ENCODE assay signal across 23 cellular contexts in genomic region chr16:27361987-27362386, GRCh38. TPM values are rescaled to one million over a fixed set of nuclear protein-coding genes. Genes with fewer than 3 reads are reported as not detected.
DNase-seq lines count a peak whose midpoint lies in the region; ATAC-seq and TF ChIP-seq lines count a peak whose summit lies in the region.
"Had no signal": no experiment of that assay in that cellular context is flagged by ENCODE, and none has a peak within 500 bp of the region (broad histone marks: within the 10 kb centered on the region; RNA-seq: fewer than 3 reads in every experiment).

No MANE protein-coding gene starts in this region.

- H3K27me3 Mint-ChIP-seq in CD4-positive, alpha-beta T cell, result no peaks in the 10 kb centered on the region
- no peaks in the 10 kb centered on the region for H3K27me3 Mint-ChIP-seq in activated CD8-positive, alpha-beta T cell treated with anti-CD3 and anti-CD28 coated beads for 36 hours
- H3K27me3 Mint-ChIP-seq in chondrocyte (ENCODE audit: low read depth), result no peaks in the 10 kb centered on the region
- H3K27me3 Mint-ChIP-seq: stimulated activated memory B cell treated with anti-CD40 and anti-IgM and Interleukin-4, amounts not matched to agents 10 μg/mL and 1 μg/mL and 100 μg/mL, for 72 hours had no signal

- no peaks in the 10 kb centered on the region for H3K9me3 Mint-ChIP-seq in CD4-positive, alpha-beta T cell
- peaks cover 11% of the 10 kb centered on the region for H3K9me3 Mint-ChIP-seq in activated CD8-positive, alpha-beta T cell treated with anti-CD3 and anti-CD28 coated beads for 36 hours
- H3K9me3 Mint-ChIP-seq in chondrocyte (ENCODE audit: low read depth), result no peaks in the 10 kb centered on the region

- H3K9me2 ChIP-seq in SK-N-SH (no peaks in the 10 kb centered on the region), OCI-LY7 (ENCODE audit: insufficient read depth, low read length) (no peaks in the 10 kb centered on the region)

- WGBS in SK-N-SH (ENCODE audit: low lambda C conversion rate), result 67% methylated on average over 3 of the region's 3 CpGs

- peak overlapping the region; percentile 73 for H3K27ac Mint-ChIP-seq in CD4-positive, alpha-beta T cell
- H3K27ac Mint-ChIP-seq in activated CD8-positive, alpha-beta T cell treated with anti-CD3 and anti-CD28 coated beads for 36 hours, result peak overlapping the region; percentile 65
- H3K27ac Mint-ChIP-seq in chondrocyte (ENCODE audit: unreplicated experiment), result no peak overlapping the region
- H3K27ac Mint-ChIP-seq: stimulated activated memory B cell treated with anti-CD40 and anti-IgM and Interleukin-4, amounts not matched to agents 10 μg/mL and 1 μg/mL and 100 μg/mL, for 72 hours had no signal

- H2AFZ ChIP-seq in SK-N-SH (ENCODE audit: low read depth), result no peak overlapping the region
- H2AFZ ChIP-seq in OCI-LY7 (ENCODE audit: low read length), result no peak overlapping the region

- no peak for TF ChIP-seq RAD21 in SK-N-SH (IDR thresholded peaks at IDR 0.05; ENCODE audit: low read length)

- no peaks in the 10 kb centered on the region for H3K9me3 ChIP-seq in SK-N-SH
- H3K9me3 ChIP-seq in CD4-positive, alpha-beta T cell (ENCODE audit: control insufficient read depth, low read length), result no peaks in the 10 kb centered on the region
- H3K9me3 ChIP-seq in OCI-LY7 (ENCODE audit: low read length), result 0 out of 2 replicates have a peak, but pooled peaks cover 6% of the 10 kb centered on the region
- H3K9me3 ChIP-seq: tibial artery had no signal

- peaks cover 72% of the 10 kb centered on the region for H3K36me3 Mint-ChIP-seq in CD4-positive, alpha-beta T cell (ENCODE audit: low read depth)
- H3K36me3 Mint-ChIP-seq in activated CD8-positive, alpha-beta T cell treated with anti-CD3 and anti-CD28 coated beads for 36 hours (ENCODE audit: low read depth), result peaks cover 89% of the 10 kb centered on the region
- peaks cover 27% of the 10 kb centered on the region for H3K36me3 Mint-ChIP-seq in chondrocyte (ENCODE audit: low read depth)

- no peak for TF ChIP-seq EP300 in SK-N-SH (IDR thresholded peaks at IDR 0.05; ENCODE audit: borderline replicate concordance in 1 of 2, low read depth in 1 of 2, low read length in 1 of 2)

- no peaks in the 10 kb centered on the region for H3K79me2 ChIP-seq in SK-N-SH (ENCODE audit: insufficient read depth)
- no peaks in the 10 kb centered on the region for H3K79me2 ChIP-seq in OCI-LY7 (ENCODE audit: insufficient read depth, low read depth, low read length)

- H3K27me3 ChIP-seq in SK-N-SH (ENCODE audit: insufficient read depth), result no peaks in the 10 kb centered on the region
- no peaks in the 10 kb centered on the region for H3K27me3 ChIP-seq in CD4-positive, alpha-beta T cell (ENCODE audit: control insufficient read depth, insufficient read depth, low read length)
- H3K27me3 ChIP-seq: tibial artery had no signal

- peaks cover 0 to 8% of the 10 kb centered on the region in 2 experiments for H3K36me3 ChIP-seq in SK-N-SH (replicated peaks in 1 of 2; ENCODE audit: control insufficient read depth in 1 of 2, insufficient read depth in 2 of 2, low read length in 1 of 2)
- peaks cover 47% of the 10 kb centered on the region for H3K36me3 ChIP-seq in OCI-LY7 (ENCODE audit: insufficient read depth, low read length)

- no peak for DNase-seq in SK-N-SH
- no peak for DNase-seq in CD4-positive, alpha-beta T cell
- DNase-seq in activated CD8-positive, alpha-beta T cell treated with anti-CD3 and anti-CD28 coated beads for 36 hours, result no peak
- no peak for DNase-seq in epithelial cell of prostate (ENCODE audit: low read depth, low spot score)
- no peak for DNase-seq in chondrocyte (ENCODE audit: low spot score)
- no peak for DNase-seq in OCI-LY7 (ENCODE audit: low spot score)
- DNase-seq: activated T-cell treated with anti-CD3 and anti-CD28 coated beads, Interleukin-2, amount 50 U/mL, for 1 hour; AML-193; amygdala; left cardiac atrium; NCI-H1105; NCI-H2081; NCI-H446; NK-92 treated with Interleukin-12 subunit alpha and Interleukin-12 subunit beta, amount 100 ng/mL, for 24 hours; SIG-M5; stimulated activated CD4-positive, alpha-beta T cell treated with anti-CD3 and anti-CD28 coated beads, Interleukin-2, amount 100 ng/mL, for 24 hours; tibial artery; WERI-Rb-1 had no signal

- no peak overlapping the region for H3K9ac ChIP-seq in SK-N-SH

- no peaks in the 10 kb centered on the region for H4K20me1 ChIP-seq in SK-N-SH (ENCODE audit: insufficient read depth)
- no peaks in the 10 kb centered on the region for H4K20me1 ChIP-seq in OCI-LY7 (ENCODE audit: insufficient read depth, low read length)

- intact Hi-C loops in CD4-positive, alpha-beta T cell (cut with DNase I, micrococcal nuclease), result no loop called here
- intact Hi-C loops in activated CD8-positive, alpha-beta T cell treated with anti-CD3 and anti-CD28 coated beads for 36 hours (cut with micrococcal nuclease), result no loop called here
- intact Hi-C loops in OCI-LY7 (cut with micrococcal nuclease; ENCODE audit: unreplicated experiment), result no loop called here

- no peak overlapping the region for H3K27ac ChIP-seq in SK-N-SH (ENCODE audit: low read depth in 2 of 2, low read length in 1 of 2)
- no peak overlapping the region for H3K27ac ChIP-seq in CD4-positive, alpha-beta T cell (ENCODE audit: low read depth, low read length)
- H3K27ac ChIP-seq in epithelial cell of prostate, result peak overlapping the region; percentile 97
- H3K27ac ChIP-seq in OCI-LY7 (ENCODE audit: low read depth, low read length, poor library complexity, severe bottlenecking), result no peak overlapping the region
- H3K27ac ChIP-seq: 22Rv1, tibial artery, WERI-Rb-1 had no signal

- no peak for ATAC-seq in SK-N-SH treated with all-trans-retinoic acid at 6 μM for 48 hours
- ATAC-seq in CD4-positive, alpha-beta T cell (ENCODE audit: poor library complexity), result no peak
- no peak for ATAC-seq in activated CD8-positive, alpha-beta T cell treated with anti-CD3 and anti-CD28 coated beads for 36 hours
- no peak for ATAC-seq in HG03469 (IDR thresholded peaks at IDR 0.05; ENCODE audit: unreplicated experiment)
- ATAC-seq: left cardiac atrium; Panc1; stimulated activated memory B cell treated with anti-CD40 and anti-IgM and Interleukin-4, amounts not matched to agents 10 μg/mL and 1 μg/mL and 100 μg/mL, for 72 hours had no signal

- H3K4me3 ChIP-seq in SK-N-SH (ENCODE audit: low read depth in 2 of 2, low read length in 1 of 2) (no peak overlapping the region), OCI-LY7 (ENCODE audit: low read depth, low read length, poor library complexity, severe bottlenecking) (no peak overlapping the region)
- H3K4me3 ChIP-seq: tibial artery had no signal

- no peak overlapping the region for H3K4me2 ChIP-seq in SK-N-SH
- no peak overlapping the region for H3K4me2 ChIP-seq in OCI-LY7 (ENCODE audit: low read length)

- no peak overlapping the region for H3K4me3 Mint-ChIP-seq in CD4-positive, alpha-beta T cell
- H3K4me3 Mint-ChIP-seq in activated CD8-positive, alpha-beta T cell treated with anti-CD3 and anti-CD28 coated beads for 36 hours, result no peak overlapping the region
- no peak overlapping the region for H3K4me3 Mint-ChIP-seq in chondrocyte (ENCODE audit: unreplicated experiment)
- H3K4me3 Mint-ChIP-seq: stimulated activated memory B cell treated with anti-CD40 and anti-IgM and Interleukin-4, amounts not matched to agents 10 μg/mL and 1 μg/mL and 100 μg/mL, for 72 hours had no signal

- H3K4me1 ChIP-seq in SK-N-SH (ENCODE audit: control insufficient read depth in 1 of 2, insufficient read depth in 2 of 2, low read depth in 1 of 2, low read length in 1 of 2) (no peaks in the 10 kb centered on the region), OCI-LY7 (ENCODE audit: insufficient read depth, low read length, poor library complexity, severe bottlenecking) (peaks cover 4% of the 10 kb centered on the region)

- CTCF ChIA-PET in SK-N-SH (lab: Yijun Ruan, JAX), result interaction anchor here (1.1 kb wide), 1 partner anchor 127 kb away, joined by 3 read pairs; no protein-coding TSS in a partner anchor
- CTCF ChIA-PET in CD4-positive, alpha-beta T cell (lab: Charles Lee), result interaction anchor here (1.2 kb wide), 1 partner anchor 121 kb away, joined by 3 read pairs; no protein-coding TSS in a partner anchor
- CTCF ChIA-PET in activated CD8-positive, alpha-beta T cell treated with anti-CD3 and anti-CD28 coated beads for 36 hours (lab: Charles Lee), result interaction anchor here (1.6 kb wide), 1 partner anchor 131 kb away, joined by 5 read pairs; no protein-coding TSS in a partner anchor
- CTCF ChIA-PET in OCI-LY7 (lab: Charles Lee; ENCODE audit: unreplicated experiment), result no interaction called here

- peaks cover 4% of the 10 kb centered on the region for H3F3A ChIP-seq in SK-N-SH (replicated peaks; ENCODE audit: insufficient read depth)

- no TSS peak for BruUV-seq in OCI-LY7 (replicated peaks; lab: Mats Ljungman, UMichigan)

- H3K4me1 Mint-ChIP-seq in CD4-positive, alpha-beta T cell (ENCODE audit: low read depth), result peaks cover 38% of the 10 kb centered on the region
- peaks cover 52% of the 10 kb centered on the region for H3K4me1 Mint-ChIP-seq in activated CD8-positive, alpha-beta T cell treated with anti-CD3 and anti-CD28 coated beads for 36 hours (ENCODE audit: low read depth)
- H3K4me1 Mint-ChIP-seq in chondrocyte (ENCODE audit: low read depth), result peaks cover 6% of the 10 kb centered on the region

- TF ChIP-seq CTCF in SK-N-SH (IDR thresholded peaks at IDR 0.05) (no peak), chondrocyte (IDR thresholded peaks at IDR 0.05) (no peak), OCI-LY7 (conservative IDR thresholded peaks at IDR 0.05; ENCODE audit: low read length) (no peak)
- TF ChIP-seq CTCF in CD4-positive, alpha-beta T cell (IDR thresholded peaks at IDR 0.05), result no peak
- TF ChIP-seq CTCF in activated CD8-positive, alpha-beta T cell treated with anti-CD3 and anti-CD28 coated beads for 36 hours (IDR thresholded peaks at IDR 0.05), result no peak

- POLR2A ChIA-PET in SK-N-SH (lab: Yijun Ruan, JAX) (no interaction called here), OCI-LY7 (lab: Charles Lee) (no interaction called here)
- POLR2A ChIA-PET in CD4-positive, alpha-beta T cell (lab: Charles Lee), result interaction anchor here (0.6 to 1.1 kb wide), 2 partner anchors 85 to 131 kb away, joined by 3 read pairs; no protein-coding TSS in a partner anchor
- POLR2A ChIA-PET in activated CD8-positive, alpha-beta T cell treated with anti-CD3 and anti-CD28 coated beads for 36 hours (lab: Charles Lee), result interaction anchor here (0.7 to 10.1 kb wide), 8 partner anchors 10 to 127 kb away, joined by 3 to 168 read pairs (median 4); partner anchors contain the start of gene IL21R

RNA-seq across cellular contexts. Expression of gene IL21R, which starts 40.0 kb away (rescaled TPM):
- 0.13 TPM in 2 replicates for polyA plus RNA-seq in SK-N-SH (2012; rRNA removed)
- polyA plus RNA-seq in SK-N-SH (2012; cell fraction: cytosol; rRNA removed), result 0.05 and 0.06 TPM in 2 replicates
- polyA plus RNA-seq in SK-N-SH (2012; cell fraction: nucleus; rRNA removed), result 0.02 and 0.12 TPM in 2 replicates
- total RNA-seq in CD4-positive, alpha-beta T cell, result 10 to 100 TPM; 34.5 to 34.8 TPM
- 10 to 100 TPM; 95.6 to 97.2 TPM for total RNA-seq in activated CD8-positive, alpha-beta T cell treated with anti-CD3 and anti-CD28 coated beads for 36 hours
- total RNA-seq in chondrocyte (2.1 to 11.3 TPM (median 2.2 TPM) in 3 replicates), OCI-LY7 (2022) (36.7 and 47.0 TPM in 2 replicates)
- 10.0 and 10.9 TPM in 2 replicates for total RNA-seq in OCI-LY7 (2014; rRNA removed; shearing (Covaris generic))

RNA-seq across cellular contexts. Expression of gene IL4R, which starts 48.2 kb away (rescaled TPM):
- polyA plus RNA-seq in SK-N-SH (2012; rRNA removed), result 16.1 and 16.4 TPM in 2 replicates
- 7.9 and 11.4 TPM in 2 replicates for polyA plus RNA-seq in SK-N-SH (2012; cell fraction: cytosol; rRNA removed)
- polyA plus RNA-seq in SK-N-SH (2012; cell fraction: nucleus; rRNA removed), result 28.8 and 28.9 TPM in 2 replicates
- 100 to 1,000 TPM; 145 to 147 TPM for total RNA-seq in CD4-positive, alpha-beta T cell
- 100 to 1,000 TPM; 236 to 245 TPM for total RNA-seq in activated CD8-positive, alpha-beta T cell treated with anti-CD3 and anti-CD28 coated beads for 36 hours
- total RNA-seq in chondrocyte (30.1 to 47.7 TPM (median 41.0 TPM) in 3 replicates), OCI-LY7 (2022) (73.1 and 101 TPM in 2 replicates)
- 33.0 and 82.8 TPM in 2 replicates for total RNA-seq in OCI-LY7 (2014; rRNA removed; shearing (Covaris generic))

Comparison
In these comparisons a context has a peak if more than half of its experiments do, and no peak if none do; other contexts are left out.
1. POLR2A ChIA-PET loops: an anchor here in CD4-positive, alpha-beta T cell (0.6 to 1.1 kb wide) and activated CD8-positive, alpha-beta T cell treated with anti-CD3 and anti-CD28 coated beads for 36 hours (0.7 to 10.1 kb wide); none called in SK-N-SH and OCI-LY7.